In genomic region chr7:106779877-106780276, GRCh38 we compare ENCODE assay signal across 9 cellular contexts.
DNase-seq lines count a peak whose midpoint lies in the region; ATAC-seq and TF ChIP-seq lines count a peak whose summit lies in the region.
"Had no signal": no experiment of that assay in that cellular context is flagged by ENCODE, and none has a peak within 500 bp of the region (broad histone marks: within the 10 kb centered on the region; RNA-seq: fewer than 3 reads in every experiment).

No MANE protein-coding gene starts in this region.

- H3K27me3 ChIP-seq in stomach (no peaks in the 10 kb centered on the region), prostate gland (replicated peaks; ENCODE audit: insufficient read depth) (no peaks in the 10 kb centered on the region)
- H3K27me3 ChIP-seq: BLaER1 treated with 17β-estradiol and CSF1 and Interleukin-3, amounts not matched to agents 10 nM and 100 nM had no signal

- H3K9me3 ChIP-seq in stomach (no peaks in the 10 kb centered on the region), prostate gland (no peaks in the 10 kb centered on the region)

- peaks cover 8% of the 10 kb centered on the region in 2 donors for H3K9me3 Mint-ChIP-seq in activated T-cell treated with anti-CD3 and anti-CD28 coated beads, Interleukin-2, amount 50 U/mL, for 72 hours

- peak overlapping the region in 1 of 5 donors; percentile 7 for H3K27ac ChIP-seq in stomach
- H3K27ac ChIP-seq in prostate gland: no peak overlapping the region
- H3K27ac ChIP-seq: BLaER1 treated with 17β-estradiol and CSF1 and Interleukin-3, amounts not matched to agents 10 nM and 100 nM had no signal

- peak; percentile 50 to 66 for ATAC-seq in activated T-cell treated with anti-CD3 and anti-CD28 coated beads, Interleukin-2, amount 50 U/mL, for 72 hours (replicated peaks in 1 of 2)
- no peak for ATAC-seq in GM21786 (IDR thresholded peaks at IDR 0.05; ENCODE audit: unreplicated experiment)

- intact Hi-C loops in stomach (cut with DNase I; ENCODE audit: low total_unique reads) (no loop called here), prostate gland (cut with DNase I) (no loop called here)

- DNase-seq in activated T-cell treated with anti-CD3 and anti-CD28 coated beads, Interleukin-2, amount 50 U/mL, for 72 hours: no peak
- DNase-seq in activated T-cell treated with anti-CD3 and anti-CD28 coated beads, Interleukin-2, amount 50 U/mL, for 1 hour: no peak
- DNase-seq in MV-4-11 (lab: John Stamatoyannopoulos, UW) (peak; percentile 7), epithelial cell of esophagus (ENCODE audit: low read depth) (peak; percentile 13), stomach (peak; percentile 53), prostate gland (ENCODE audit: low spot score) (no peak), NCI-H1694 treated with DMSO at 0.1 percent for 48 hours (lab: John Stamatoyannopoulos, UW) (no peak)

- no peak for TF ChIP-seq EP300 in stomach (IDR thresholded peaks at IDR 0.05)

- H3K4me1 ChIP-seq in stomach (peaks cover 0 to 14% (median 0%) of the 10 kb centered on the region in 4 donors), prostate gland (replicated peaks) (no peaks in the 10 kb centered on the region)

- H3K36me3 Mint-ChIP-seq in activated T-cell treated with anti-CD3 and anti-CD28 coated beads, Interleukin-2, amount 50 U/mL, for 72 hours (ENCODE audit: insufficient read depth in 2 of 2): peaks cover 7 to 8% of the 10 kb centered on the region in 2 donors

- 64 to 75% (median 67%) methylated on average over 3 to 4 of the region's 4 CpGs for WGBS in stomach, 5 donors
- WGBS in prostate gland: 77% methylated on average over 4 of the region's 4 CpGs

- peaks cover 19% of the 10 kb centered on the region for H3K4me1 Mint-ChIP-seq in activated T-cell treated with anti-CD3 and anti-CD28 coated beads, Interleukin-2, amount 50 U/mL, for 72 hours (ENCODE audit: low read depth)

- H3K36me3 ChIP-seq in stomach: no peaks in the 10 kb centered on the region
- no peaks in the 10 kb centered on the region for H3K36me3 ChIP-seq in prostate gland
- H3K36me3 ChIP-seq: BLaER1 treated with 17β-estradiol and CSF1 and Interleukin-3, amounts not matched to agents 10 nM and 100 nM had no signal

- H3K4me3 ChIP-seq in epithelial cell of esophagus (ENCODE audit: low read length) (no peak overlapping the region), stomach (no peak overlapping the region), prostate gland (no peak overlapping the region)
- H3K4me3 ChIP-seq: BLaER1 treated with 17β-estradiol and CSF1 and Interleukin-3, amounts not matched to agents 10 nM and 100 nM had no signal

- H3K27ac Mint-ChIP-seq in activated T-cell treated with anti-CD3 and anti-CD28 coated beads, Interleukin-2, amount 50 U/mL, for 72 hours: no peak overlapping the region

- no peaks in the 10 kb centered on the region for H3K27me3 Mint-ChIP-seq in activated T-cell treated with anti-CD3 and anti-CD28 coated beads, Interleukin-2, amount 50 U/mL, for 72 hours (ENCODE audit: low read depth)

- TF ChIP-seq POLR2A in stomach (IDR thresholded peaks at IDR 0.05) (no peak), prostate gland (IDR thresholded peaks at IDR 0.05) (no peak)

- no peak overlapping the region for H3K4me3 Mint-ChIP-seq in activated T-cell treated with anti-CD3 and anti-CD28 coated beads, Interleukin-2, amount 50 U/mL, for 72 hours

- TF ChIP-seq CTCF in epithelial cell of esophagus (IDR thresholded peaks at IDR 0.05; ENCODE audit: insufficient read depth, low read depth, low read length, missing control alignments) (no peak), stomach (IDR thresholded peaks at IDR 0.05) (no peak), prostate gland (IDR thresholded peaks at IDR 0.05) (no peak)

Comparison
In these comparisons a context has a peak if more than half of its experiments do, and no peak if none do; other contexts are left out.
1. DNase-seq: peak in MV-4-11 (single experiment), epithelial cell of esophagus (single experiment) and stomach (single experiment); none in activated T-cell treated with anti-CD3 and anti-CD28 coated beads, Interleukin-2, amount 50 U/mL, for 72 hours (0 of 2), activated T-cell treated with anti-CD3 and anti-CD28 coated beads, Interleukin-2, amount 50 U/mL, for 1 hour (single experiment), prostate gland (single experiment) and NCI-H1694 treated with DMSO at 0.1 percent for 48 hours (single experiment).